In the genomic region with DNA sequence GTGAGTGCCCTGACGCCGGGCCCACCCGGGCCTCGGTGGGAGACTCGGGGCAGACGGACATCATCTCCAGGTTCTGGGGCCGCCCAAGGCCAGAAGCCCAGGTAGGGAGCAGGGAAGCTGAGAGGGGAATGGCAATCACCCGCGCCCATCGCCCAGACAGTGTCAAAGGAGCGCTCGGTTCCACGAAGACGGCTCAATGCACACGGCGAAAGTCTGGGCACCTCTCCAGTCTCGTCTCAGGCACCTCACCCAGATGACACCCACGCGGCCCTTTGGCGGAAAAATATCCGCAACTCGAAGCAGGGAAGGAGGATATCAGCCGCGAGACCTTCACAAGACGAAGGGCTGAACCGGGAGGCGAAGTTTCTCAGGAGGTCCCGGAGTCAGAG, we compare ENCODE assay signal across 8 cellular contexts. TPM values are rescaled to one million over a fixed set of nuclear protein-coding genes. Genes with fewer than 3 reads are reported as not detected.
DNase-seq lines count a peak whose midpoint lies in the region; ATAC-seq and TF ChIP-seq lines count a peak whose summit lies in the region.

No MANE protein-coding gene starts in this region.

- intact Hi-C loops in PC-3 (cut with micrococcal nuclease), result no loop called here

- ATAC-seq in PC-3 (no peak), GM21381 (IDR thresholded peaks at IDR 0.05; ENCODE audit: unreplicated experiment) (no peak)

- H4K20me1 ChIP-seq in PC-3 (ENCODE audit: low read length), result no peaks in the 10 kb centered on the region

- H3K18ac ChIP-seq in mesendoderm (ENCODE audit: low read length), result peak overlapping the region; percentile 93

- H2BK5ac ChIP-seq in mesendoderm (ENCODE audit: low read length), result peak overlapping the region; percentile 21

- H3K9ac ChIP-seq in PC-3 (ENCODE audit: low read length) (peak overlapping the region; percentile 53; the same call in 1 of the 2 replicates), mesendoderm (ENCODE audit: low read length) (peak overlapping the region; percentile 96)

- H3K9me2 ChIP-seq in PC-3 (replicated peaks; ENCODE audit: low read length), result no peaks in the 10 kb centered on the region

- TF ChIP-seq EP300 in tibial nerve (IDR thresholded peaks at IDR 0.05), result no peak

- POLR2A ChIA-PET in PC-3 (lab: Charles Lee; ENCODE audit: unreplicated experiment), result no interaction called here

- H3K4me3 ChIP-seq in BE2C (ENCODE audit: low read depth, low read length), result peak overlapping the region; percentile 50
- H3K4me3 ChIP-seq in PC-3 (ENCODE audit: low read length), result peak overlapping the region; percentile 87
- peak overlapping the region; percentile 65 for H3K4me3 ChIP-seq in choroid plexus epithelial cell (ENCODE audit: low read depth, low read length)
- H3K4me3 ChIP-seq in mesendoderm (ENCODE audit: low read length), result peak overlapping the region; percentile 70
- H3K4me3 ChIP-seq in tibial nerve, result peak overlapping the region; percentile 77 to 90 (median 86)

- H4K5ac ChIP-seq in mesendoderm (ENCODE audit: low read length), result no peak overlapping the region

- H3F3A ChIP-seq in PC-3 (ENCODE audit: low read length, unreplicated experiment), result no peaks in the 10 kb centered on the region

- H3K36me3 ChIP-seq in BE2C (no peaks in the 10 kb centered on the region), PC-3 (ENCODE audit: low read depth, low read length) (no peaks in the 10 kb centered on the region), mesendoderm (ENCODE audit: control insufficient read depth, insufficient read depth, low read length) (no peaks in the 10 kb centered on the region), tibial nerve (no peaks in the 10 kb centered on the region)

- no CpG with 5 or more reads among the region's 28 CpGs for WGBS in mesendoderm (ENCODE audit: extremely low coverage, insufficient coverage, low lambda C conversion rate)
- 7% methylated on average over 10 to 28 of the region's 28 CpGs for WGBS in tibial nerve, 2 donors

- H3K79me2 ChIP-seq in PC-3 (ENCODE audit: low read length) (no peaks in the 10 kb centered on the region), mesendoderm (ENCODE audit: control insufficient read depth, insufficient read depth, low read length) (peaks cover 36% of the 10 kb centered on the region)

- TF ChIP-seq POLR2A in tibial nerve (IDR thresholded peaks at IDR 0.05), result no peak

- H3K27ac ChIP-seq in PC-3 (ENCODE audit: low read length) (no peak overlapping the region), mesendoderm (ENCODE audit: low read depth, low read length) (peak overlapping the region; percentile 78), tibial nerve (peak overlapping the region; percentile 25 to 83 (median 60))

- H2BK120ac ChIP-seq in mesendoderm (ENCODE audit: low read depth, low read length), result peak overlapping the region; percentile 11

- H2BK15ac ChIP-seq in mesendoderm (replicated peaks; ENCODE audit: low read depth), result no peak overlapping the region

- CTCF ChIA-PET in PC-3 (lab: Charles Lee), result interaction anchor here (0.6 kb wide), 1 partner anchor 86 kb away, joined by 4 read pairs; no protein-coding TSS in a partner anchor

- no peak overlapping the region for H2AK5ac ChIP-seq in mesendoderm (ENCODE audit: low read length)

- H3K56ac ChIP-seq in mesendoderm (ENCODE audit: low read length), result peak overlapping the region; percentile 97

- no peaks in the 10 kb centered on the region for H3K4me1 ChIP-seq in BE2C
- H3K4me1 ChIP-seq in PC-3 (ENCODE audit: insufficient read depth, low read length), result peaks cover 19% of the 10 kb centered on the region
- peaks cover 45% of the 10 kb centered on the region for H3K4me1 ChIP-seq in mesendoderm (ENCODE audit: control insufficient read depth, low read depth, low read length)
- peaks cover 0 to 61% (median 11%) of the 10 kb centered on the region in 4 donors for H3K4me1 ChIP-seq in tibial nerve

- peaks cover 13% of the 10 kb centered on the region for H3K79me1 ChIP-seq in mesendoderm (ENCODE audit: low read length)

- BruUV-seq in PC-3 (replicated peaks; lab: Mats Ljungman, UMichigan), result no TSS peak

- H3K4ac ChIP-seq in mesendoderm (ENCODE audit: low read depth, low read length), result peak overlapping the region; percentile 97

- no peak overlapping the region for H4K8ac ChIP-seq in mesendoderm (ENCODE audit: low read depth, low read length)

- TF ChIP-seq CTCF in BE2C (IDR thresholded peaks at IDR 0.05; ENCODE audit: low read depth, low read length) (no peak), PC-3 (conservative IDR thresholded peaks at IDR 0.05; ENCODE audit: low read depth, low read length) (no peak), choroid plexus epithelial cell (conservative IDR thresholded peaks at IDR 0.05; ENCODE audit: low read depth, low read length) (no peak), tibial nerve (IDR thresholded peaks at IDR 0.05) (no peak)

- H3K9me3 ChIP-seq in BE2C (no peaks in the 10 kb centered on the region), PC-3 (ENCODE audit: low read length) (no peaks in the 10 kb centered on the region), tibial nerve (no peaks in the 10 kb centered on the region)

- peak overlapping the region; percentile 83 for H3K23ac ChIP-seq in mesendoderm (ENCODE audit: low read length)

- H2AFZ ChIP-seq in PC-3 (ENCODE audit: low read length), result peak overlapping the region; percentile 94

- peaks cover 13% of the 10 kb centered on the region for H3K27me3 ChIP-seq in BE2C
- H3K27me3 ChIP-seq in PC-3 (ENCODE audit: low read length), result no peaks in the 10 kb centered on the region
- H3K27me3 ChIP-seq in mesendoderm (ENCODE audit: insufficient read depth, low read length, poor library complexity), result no peaks in the 10 kb centered on the region
- no peaks in the 10 kb centered on the region for H3K27me3 ChIP-seq in tibial nerve

- DNase-seq in BE2C, result no peak
- DNase-seq in PC-3, result no peak
- peak; percentile 26 for DNase-seq in choroid plexus epithelial cell (ENCODE audit: low read depth)
- DNase-seq in mesendoderm, result peak; percentile 30
- peak in 1 of 2 donors; percentile 52 for DNase-seq in tibial nerve (ENCODE audit: low spot score in 2 of 2)
- DNase-seq in MV-4-11 (lab: John Stamatoyannopoulos, UW), result no peak
- DNase-seq in NCI-H1105 (lab: John Stamatoyannopoulos, UW), result no peak

- H3K4me2 ChIP-seq in PC-3 (ENCODE audit: low read length) (peak overlapping the region; percentile 99), mesendoderm (ENCODE audit: low read length) (peak overlapping the region; percentile 86)

RNA-seq across cellular contexts. Expression of a gene that starts 0.9 kb away (rescaled TPM):
- 2.0 TPM for polyA plus RNA-seq in BE2C (2012; ENCODE audit: insufficient read depth, insufficient read length, low read depth)
- total RNA-seq in PC-3 (2014; rRNA removed), result 3.1 and 3.7 TPM in 2 replicates
- polyA plus RNA-seq in mesendoderm (2013, experiment 1 of 2), result 69.8 TPM
- polyA plus RNA-seq in mesendoderm (2013, experiment 2 of 2), result 70.2 TPM
- total RNA-seq in tibial nerve, result 10 to 100 TPM in 3 of 4 donors, 1 to 10 TPM in 1; 9.8 to 13.8 (median 10.1) TPM

RNA-seq across cellular contexts. Expression of a gene that starts 35.6 kb away (rescaled TPM):
- polyA plus RNA-seq in BE2C (2012; ENCODE audit: insufficient read depth, insufficient read length, low read depth), result not detected
- total RNA-seq in PC-3 (2014; rRNA removed) (3.9 TPM in 1 of 2 replicates, not detected in the other), tibial nerve (1 to 10 TPM in 2 of 4 donors, not detected in 2; 1.1 to 3.6 TPM)
- polyA plus RNA-seq in mesendoderm (2013, experiment 1 of 2), result 1.3 TPM
- 1.4 TPM for polyA plus RNA-seq in mesendoderm (2013, experiment 2 of 2)

Comparison
In these comparisons a context has a peak if more than half of its experiments do, and no peak if none do; other contexts are left out.
1. DNase-seq: peak in choroid plexus epithelial cell (single experiment) and mesendoderm (single experiment); none in BE2C (single experiment), PC-3 (single experiment), MV-4-11 (single experiment) and NCI-H1105 (single experiment).
2. Peak in every context shown above with its lines, with median percentiles within 50 percentile points of each other: H3K4me3 ChIP-seq.